ENCODE assay signal across 12 cellular contexts in the genomic region with DNA sequence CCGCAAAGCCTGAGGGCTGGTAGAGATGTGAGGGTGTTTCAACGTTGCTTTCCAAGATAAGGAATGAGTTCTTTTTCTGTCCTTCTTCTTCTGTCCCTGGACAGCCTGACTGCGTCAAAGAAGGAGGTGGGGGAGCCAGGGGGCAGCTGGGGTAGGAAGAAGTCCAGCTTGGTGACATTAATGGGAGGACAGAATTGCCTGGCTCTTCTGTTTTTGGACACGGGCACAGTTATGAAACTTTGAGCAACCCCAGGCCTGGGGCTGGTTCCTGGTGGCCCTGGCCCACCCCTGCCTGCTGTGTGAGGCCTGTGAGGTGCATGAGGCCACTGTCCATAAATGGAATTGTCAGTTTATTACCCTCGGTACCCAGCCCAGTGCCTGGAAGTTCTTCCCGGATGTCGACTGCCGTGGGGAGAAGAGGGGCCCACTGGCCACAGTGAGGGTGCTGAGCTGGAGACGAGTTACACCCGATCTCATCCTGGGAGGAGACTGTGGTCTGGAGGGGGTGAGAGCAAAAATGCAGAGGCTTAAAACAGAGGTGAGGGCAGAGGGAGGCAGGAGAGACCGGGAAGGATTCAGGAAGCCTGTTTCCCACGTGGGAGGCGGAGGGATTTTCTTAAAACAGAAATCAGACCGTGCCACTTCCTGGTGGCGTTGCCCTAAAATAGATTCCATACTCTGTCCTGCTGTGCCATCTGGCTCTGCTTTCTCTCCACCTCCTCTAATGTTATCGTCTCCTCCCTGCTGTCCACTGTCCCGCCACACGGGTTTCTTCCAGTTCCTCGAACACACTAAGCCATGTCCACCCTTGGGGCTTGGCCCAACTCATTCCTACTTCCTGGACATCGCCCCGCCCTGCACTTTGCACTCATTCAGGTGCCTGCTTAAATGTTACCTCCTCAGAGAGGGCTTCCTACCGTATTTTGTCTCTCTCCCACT. TPM values are rescaled to one million over a fixed set of nuclear protein-coding genes. Genes with fewer than 3 reads are reported as not detected.
A peak's percentile ranks its signal among the peaks of the same experiment; 100 is the strongest.
DNase-seq lines count a peak whose midpoint lies in the region; ATAC-seq and TF ChIP-seq lines count a peak whose summit lies in the region.
"Had no signal": no experiment of that assay in that cellular context is flagged by ENCODE, and none has a peak within 500 bp of the region (broad histone marks: within the 10 kb centered on the region; RNA-seq: fewer than 3 reads in every experiment).

No MANE protein-coding gene starts in this region.

- peaks cover 26% of the 10 kb centered on the region for H3K27me3 Mint-ChIP-seq in CD4-positive, CD25-positive, alpha-beta regulatory T cell

- no peak overlapping the region for H3K27ac ChIP-seq in CD4-positive, CD25-positive, alpha-beta regulatory T cell (ENCODE audit: insufficient read depth, low read length, poor library complexity, severe bottlenecking)
- H3K27ac ChIP-seq in sigmoid colon, result peak overlapping the region; percentile 66 to 92 (median 86)

- TF ChIP-seq CTCF in fibroblast of villous mesenchyme (IDR thresholded peaks at IDR 0.05; ENCODE audit: insufficient read depth, low read depth, low read length) (no peak), sigmoid colon (IDR thresholded peaks at IDR 0.05) (peak in 3 of 4 experiments; percentile 31 to 39 (median 36))

- TF ChIP-seq POLR2A in sigmoid colon (IDR thresholded peaks at IDR 0.05), result no peak

- no peak overlapping the region for H3K4me3 Mint-ChIP-seq in CD4-positive, CD25-positive, alpha-beta regulatory T cell

- DNase-seq in CD4-positive, CD25-positive, alpha-beta regulatory T cell, result no peak
- DNase-seq in OCI-M1 (lab: John Stamatoyannopoulos, UW) (peak; percentile 9), fibroblast of villous mesenchyme (ENCODE audit: low read depth) (peak; percentile 30), sigmoid colon (peak; percentile 90), NCI-H1417 treated with DMSO at 0.1 percent for 48 hours (lab: John Stamatoyannopoulos, UW) (no peak), NCI-H446 (lab: John Stamatoyannopoulos, UW) (no peak)
- DNase-seq in stimulated activated CD4-positive, alpha-beta T cell treated with anti-CD3 and anti-CD28 coated beads, Interleukin-4, amount 100 ng/mL, for 1 hour, result no peak
- no peak for DNase-seq in activated CD8-positive, alpha-beta memory T cell treated with anti-CD3 and anti-CD28 coated beads for 24 hours
- DNase-seq: Caco-2; NK-92 treated with Interleukin-12 subunit alpha and Interleukin-12 subunit beta, amount 100 ng/mL, for 24 hours; occipital lobe had no signal

- intact Hi-C loops in sigmoid colon (cut with DNase I), result loop anchor here (2.0 to 5.0 kb wide), 2 partner anchors 44 to 101 kb away; no protein-coding TSS in a partner anchor

- H3K27ac Mint-ChIP-seq in CD4-positive, CD25-positive, alpha-beta regulatory T cell, result peak overlapping the region in 2 of 3 donors; percentile 26 to 42

- H3K4me3 ChIP-seq in CD4-positive, CD25-positive, alpha-beta regulatory T cell (ENCODE audit: low read depth, low read length), result no peak overlapping the region
- no peak overlapping the region for H3K4me3 ChIP-seq in fibroblast of villous mesenchyme (ENCODE audit: low read depth, low read length)
- peak overlapping the region in 2 of 4 donors; percentile 10 for H3K4me3 ChIP-seq in sigmoid colon

- no peaks in the 10 kb centered on the region for H3K36me3 Mint-ChIP-seq in CD4-positive, CD25-positive, alpha-beta regulatory T cell

- no peaks in the 10 kb centered on the region for H3K9me3 Mint-ChIP-seq in CD4-positive, CD25-positive, alpha-beta regulatory T cell

- peaks cover 0 to 3% (median 0%) of the 10 kb centered on the region in 4 donors for H3K4me1 Mint-ChIP-seq in CD4-positive, CD25-positive, alpha-beta regulatory T cell

- no peaks in the 10 kb centered on the region for H3K4me1 ChIP-seq in CD4-positive, CD25-positive, alpha-beta regulatory T cell (ENCODE audit: control insufficient read depth, insufficient read depth, low read length, poor library complexity, severe bottlenecking)
- H3K4me1 ChIP-seq in sigmoid colon, result peaks cover 5 to 59% (median 54%) of the 10 kb centered on the region in 4 donors
- H3K4me1 ChIP-seq: Caco-2 had no signal

- TF ChIP-seq EP300 in sigmoid colon (IDR thresholded peaks at IDR 0.05), result peak in 3 of 4 donors; percentile 45 to 91 (median 83)

- no peaks in the 10 kb centered on the region for H3K36me3 ChIP-seq in CD4-positive, CD25-positive, alpha-beta regulatory T cell (ENCODE audit: control insufficient read depth, insufficient read depth, low read length)
- H3K36me3 ChIP-seq in sigmoid colon, result no peaks in the 10 kb centered on the region

- no peaks in the 10 kb centered on the region for H3K27me3 ChIP-seq in CD4-positive, CD25-positive, alpha-beta regulatory T cell (ENCODE audit: control insufficient read depth, insufficient read depth, low read length)
- H3K27me3 ChIP-seq in sigmoid colon, result no peaks in the 10 kb centered on the region

- ATAC-seq in CD4-positive, CD25-positive, alpha-beta regulatory T cell (ENCODE audit: low read depth in 2 of 2), result no peak

- H3K9me3 ChIP-seq in CD4-positive, CD25-positive, alpha-beta regulatory T cell (ENCODE audit: control insufficient read depth in 2 of 2, low read length in 2 of 2), result no peaks in the 10 kb centered on the region
- H3K9me3 ChIP-seq in sigmoid colon, result no peaks in the 10 kb centered on the region
- H3K9me3 ChIP-seq: Caco-2 had no signal

- 30 to 32% methylated on average over 22 of the region's 22 CpGs for WGBS in sigmoid colon, 2 donors

RNA-seq across cellular contexts. Expression of a gene that starts 59.7 kb away (rescaled TPM):
- 1.0 TPM for total RNA-seq in CD4-positive, CD25-positive, alpha-beta regulatory T cell
- under 1 TPM in 1 of 4 donors, not detected in 3; 0.06 TPM for polyA plus RNA-seq in CD4-positive, CD25-positive, alpha-beta regulatory T cell
- total RNA-seq in fibroblast of villous mesenchyme (under 0.01 TPM in 1 of 2 replicates, not detected in the other), sigmoid colon (10 to 100 TPM in 3 of 4 donors, 1 to 10 TPM in 1; 6.6 to 22.8 (median 13.7) TPM)
- polyA plus RNA-seq in sigmoid colon, result 10 to 100 TPM in 2 of 3 donors, 1 to 10 TPM in 1; 8.4 to 20.6 (median 12.0) TPM
- total RNA-seq: dermis microvascular lymphatic vessel endothelial cell had no signal

Comparison
In these comparisons a context has a peak if more than half of its experiments do, and no peak if none do; other contexts are left out.
1. DNase-seq: peak in OCI-M1 (single experiment), fibroblast of villous mesenchyme (single experiment) and sigmoid colon (single experiment); none in CD4-positive, CD25-positive, alpha-beta regulatory T cell (0 of 3), stimulated activated CD4-positive, alpha-beta T cell treated with anti-CD3 and anti-CD28 coated beads, Interleukin-4, amount 100 ng/mL, for 1 hour (single experiment), NCI-H1417 treated with DMSO at 0.1 percent for 48 hours (single experiment), activated CD8-positive, alpha-beta memory T cell treated with anti-CD3 and anti-CD28 coated beads for 24 hours (single experiment) and NCI-H446 (0 of 2).